Comparison of ENCODE assay signal across 22 cellular contexts in genomic region chr2:231228974-231229373, GRCh38. TPM values are rescaled to one million over a fixed set of nuclear protein-coding genes. Genes with fewer than 3 reads are reported as not detected.
DNase-seq lines count a peak whose midpoint lies in the region; ATAC-seq and TF ChIP-seq lines count a peak whose summit lies in the region.
"Had no signal": no experiment of that assay in that cellular context is flagged by ENCODE, and none has a peak within 500 bp of the region (broad histone marks: within the 10 kb centered on the region; RNA-seq: fewer than 3 reads in every experiment).

No MANE protein-coding gene starts in this region.

- no peaks in the 10 kb centered on the region for H3K9me3 Mint-ChIP-seq in HFFc6
- H3K9me3 Mint-ChIP-seq: activated CD4-positive, alpha-beta memory T cell treated with anti-CD3 and anti-CD28 coated beads, Interleukin-2, amount 10 ng/mL, durations not matched to agents 7 days and 5 days; activated naive CD8-positive, alpha-beta T cell treated with anti-CD3 and anti-CD28 coated beads for 36 hours; activated T-cell treated with anti-CD3 and anti-CD28 coated beads, Interleukin-2, amount 50 U/mL, for 4 hours; IgD-negative memory B cell; naive B cell had no signal

- no peak for TF ChIP-seq POLR2A in stomach (IDR thresholded peaks at IDR 0.05)

- ATAC-seq in GM21825 (IDR thresholded peaks at IDR 0.05; ENCODE audit: unreplicated experiment) (no peak), GM21723 (IDR thresholded peaks at IDR 0.05; ENCODE audit: unreplicated experiment) (no peak)
- ATAC-seq: activated T-cell treated with anti-CD3 and anti-CD28 coated beads, Interleukin-2, amount 50 U/mL, for 4 hours; body of pancreas had no signal

- no peak overlapping the region for H3K9ac ChIP-seq in rectal smooth muscle tissue (ENCODE audit: low read length)

- peaks cover 4% of the 10 kb centered on the region; the same call in 1 of the 2 replicates for H3K27me3 Mint-ChIP-seq in HFFc6 (ENCODE audit: insufficient read depth)
- H3K27me3 Mint-ChIP-seq: activated CD4-positive, alpha-beta memory T cell treated with anti-CD3 and anti-CD28 coated beads, Interleukin-2, amount 10 ng/mL, durations not matched to agents 7 days and 5 days; activated naive CD8-positive, alpha-beta T cell treated with anti-CD3 and anti-CD28 coated beads for 36 hours; IgD-negative memory B cell; naive B cell had no signal

- H3K36me3 Mint-ChIP-seq in HFFc6 (ENCODE audit: low read depth) = no peaks in the 10 kb centered on the region; the same call in 1 of the 2 replicates
- H3K36me3 Mint-ChIP-seq: activated naive CD8-positive, alpha-beta T cell treated with anti-CD3 and anti-CD28 coated beads for 36 hours; IgD-negative memory B cell; naive B cell had no signal

- peak overlapping the region; percentile 20 for H3K4me3 ChIP-seq in OCI-LY7 (ENCODE audit: low read depth, low read length, poor library complexity, severe bottlenecking)
- no peak overlapping the region for H3K4me3 ChIP-seq in rectal smooth muscle tissue (ENCODE audit: low read length)
- H3K4me3 ChIP-seq in stomach = no peak overlapping the region
- H3K4me3 ChIP-seq: body of pancreas, smooth muscle cell, thoracic aorta had no signal

- no peaks in the 10 kb centered on the region for H4K20me1 ChIP-seq in OCI-LY7 (ENCODE audit: insufficient read depth, low read length)

- H3K4me1 ChIP-seq in OCI-LY7 (ENCODE audit: insufficient read depth, low read length, poor library complexity, severe bottlenecking) = peaks cover 43% of the 10 kb centered on the region
- H3K4me1 ChIP-seq in rectal smooth muscle tissue (ENCODE audit: control insufficient read depth, insufficient read depth, low read length) = peaks cover 14% of the 10 kb centered on the region
- peaks cover 0 to 33% (median 17%) of the 10 kb centered on the region in 4 donors for H3K4me1 ChIP-seq in stomach
- H3K4me1 ChIP-seq: body of pancreas had no signal

- POLR2A ChIA-PET in OCI-LY7 (lab: Charles Lee) = interaction anchor here (0.7 to 3.8 kb wide), 6 partner anchors 17 to 188 kb away, joined by 3 to 15 read pairs (median 4); no protein-coding TSS in a partner anchor

- no peaks in the 10 kb centered on the region for H3K79me2 ChIP-seq in OCI-LY7 (ENCODE audit: insufficient read depth, low read depth, low read length)

- peak overlapping the region; percentile 73 for H3K4me2 ChIP-seq in OCI-LY7 (ENCODE audit: low read length)
- H3K4me2 ChIP-seq: smooth muscle cell had no signal

- H3K36me3 ChIP-seq in OCI-LY7 (ENCODE audit: insufficient read depth, low read length) (no peaks in the 10 kb centered on the region), rectal smooth muscle tissue (ENCODE audit: control insufficient read depth, insufficient read depth, low read length) (no peaks in the 10 kb centered on the region), stomach (peaks cover 0 to 9% (median 2%) of the 10 kb centered on the region in 4 donors)

- peaks cover 23% of the 10 kb centered on the region for H3K4me1 Mint-ChIP-seq in HFFc6 (ENCODE audit: low read depth)
- H3K4me1 Mint-ChIP-seq: activated CD4-positive, alpha-beta memory T cell treated with anti-CD3 and anti-CD28 coated beads, Interleukin-2, amount 10 ng/mL, durations not matched to agents 7 days and 5 days had no signal

- H3K9me3 ChIP-seq in OCI-LY7 (ENCODE audit: low read length) (no peaks in the 10 kb centered on the region), stomach (no peaks in the 10 kb centered on the region)
- H3K9me3 ChIP-seq: body of pancreas, thoracic aorta had no signal

- H3K27me3 ChIP-seq in rectal smooth muscle tissue (ENCODE audit: control insufficient read depth, insufficient read depth, low read length) (no peaks in the 10 kb centered on the region), stomach (no peaks in the 10 kb centered on the region)
- H3K27me3 ChIP-seq: body of pancreas had no signal

- H3K27ac Mint-ChIP-seq in HFFc6 = 0 out of 2 replicates have a peak overlapping the region, but pooled peaks have one; percentile 1
- H3K27ac Mint-ChIP-seq: activated CD4-positive, alpha-beta memory T cell treated with anti-CD3 and anti-CD28 coated beads, Interleukin-2, amount 10 ng/mL, durations not matched to agents 7 days and 5 days; activated naive CD8-positive, alpha-beta T cell treated with anti-CD3 and anti-CD28 coated beads for 36 hours; IgD-negative memory B cell had no signal

- peak overlapping the region; percentile 66 for H3K27ac ChIP-seq in OCI-LY7 (ENCODE audit: low read depth, low read length, poor library complexity, severe bottlenecking)
- peak overlapping the region; percentile 59 for H3K27ac ChIP-seq in rectal smooth muscle tissue (ENCODE audit: low read depth, low read length)
- peak overlapping the region in 2 of 5 donors; percentile 78 for H3K27ac ChIP-seq in stomach
- H3K27ac ChIP-seq: body of pancreas, thoracic aorta had no signal

- CTCF ChIA-PET in OCI-LY7 (lab: Charles Lee; ENCODE audit: unreplicated experiment) = interaction anchor here (0.5 to 2.1 kb wide), 2 partner anchors 171 to 236 kb away, joined by 3 to 12 read pairs; no protein-coding TSS in a partner anchor

- no peaks in the 10 kb centered on the region for H3K9me2 ChIP-seq in OCI-LY7 (ENCODE audit: insufficient read depth, low read length)

- peak overlapping the region; percentile 47; the same call in 1 of the 2 replicates for H2AFZ ChIP-seq in OCI-LY7 (ENCODE audit: low read length)

- TF ChIP-seq CTCF in HFFc6 (IDR thresholded peaks at IDR 0.05) (no peak), OCI-LY7 (conservative IDR thresholded peaks at IDR 0.05; ENCODE audit: low read length) (no peak), stomach (IDR thresholded peaks at IDR 0.05) (no peak)

- no peak for DNase-seq in HFFc6
- peak; percentile 10 for DNase-seq in OCI-LY7 (ENCODE audit: low spot score)
- DNase-seq in glomerular visceral epithelial cell (ENCODE audit: extremely low spot score) = peak; percentile 39
- no peak for DNase-seq in stomach
- no peak for DNase-seq in NCI-H1105 (lab: John Stamatoyannopoulos, UW)
- DNase-seq: activated CD4-positive, alpha-beta memory T cell treated with anti-CD3 and anti-CD28 coated beads, Interleukin-2, amount 10 ng/mL, durations not matched to agents 7 days and 5 days; activated naive CD8-positive, alpha-beta T cell treated with anti-CD3 and anti-CD28 coated beads for 36 hours; activated T-cell treated with anti-CD3 and anti-CD28 coated beads, Interleukin-2, amount 50 U/mL, for 4 hours; AML-193; body of pancreas; cortex of kidney; NCI-H1105 treated with DMSO at 0.1 percent for 48 hours; NCI-H2171; NCI-H774; posterior cingulate gyrus had no signal

- no peak for TF ChIP-seq EP300 in stomach (IDR thresholded peaks at IDR 0.05)

- 61 to 76% (median 71%) methylated on average over 2 of the region's 2 CpGs for WGBS in stomach, 5 donors

- no peak overlapping the region for H3K4me3 Mint-ChIP-seq in HFFc6
- H3K4me3 Mint-ChIP-seq: activated CD4-positive, alpha-beta memory T cell treated with anti-CD3 and anti-CD28 coated beads, Interleukin-2, amount 10 ng/mL, durations not matched to agents 7 days and 5 days; activated naive CD8-positive, alpha-beta T cell treated with anti-CD3 and anti-CD28 coated beads for 36 hours; activated T-cell treated with anti-CD3 and anti-CD28 coated beads, Interleukin-2, amount 50 U/mL, for 4 hours had no signal

- intact Hi-C loops in OCI-LY7 (cut with micrococcal nuclease; ENCODE audit: unreplicated experiment) (loop anchor here (5.0 to 10.0 kb wide), 3 partner anchors 68 to 336 kb away; no protein-coding TSS in a partner anchor), stomach (cut with DNase I; ENCODE audit: low total_unique reads) (loop anchor here (5.0 kb wide), 1 partner anchor 183 kb away; no protein-coding TSS in a partner anchor)

- BruUV-seq in OCI-LY7 (replicated peaks; lab: Mats Ljungman, UMichigan) = no TSS peak

RNA-seq across cellular contexts. Expression of gene ARMC9, which starts 30.5 kb away (rescaled TPM):
- 10 to 100 TPM; 49.3 to 93.2 (median 55.7) TPM for total RNA-seq in HFFc6 (2021; fragmentation: NEBNext Ultra II Directional; extraction: Animal tissue kit (Norgen Biotek cat#: 25700))
- 6.6 and 10.9 TPM in 2 replicates for total RNA-seq in OCI-LY7 (2014; rRNA removed; shearing (Covaris generic))
- total RNA-seq in OCI-LY7 (2022) = 11.0 and 12.2 TPM in 2 replicates
- total RNA-seq in stomach = 100 to 1,000 TPM in 1 of 5 donors, 10 to 100 TPM in 3, 1 to 10 TPM in 1; 4.6 to 114 (median 45.5) TPM
- 1 to 10 TPM; 4.5 to 4.9 (median 4.7) TPM for polyA plus RNA-seq in stomach

Comparison
In these comparisons a context has a peak if more than half of its experiments do, and no peak if none do; other contexts are left out.
1. DNase-seq: peak in OCI-LY7 (single experiment) and glomerular visceral epithelial cell (single experiment); none in HFFc6 (single experiment), stomach (single experiment) and NCI-H1105 (single experiment).